27 cellular contexts compared by ENCODE assay signal in the genomic region with DNA sequence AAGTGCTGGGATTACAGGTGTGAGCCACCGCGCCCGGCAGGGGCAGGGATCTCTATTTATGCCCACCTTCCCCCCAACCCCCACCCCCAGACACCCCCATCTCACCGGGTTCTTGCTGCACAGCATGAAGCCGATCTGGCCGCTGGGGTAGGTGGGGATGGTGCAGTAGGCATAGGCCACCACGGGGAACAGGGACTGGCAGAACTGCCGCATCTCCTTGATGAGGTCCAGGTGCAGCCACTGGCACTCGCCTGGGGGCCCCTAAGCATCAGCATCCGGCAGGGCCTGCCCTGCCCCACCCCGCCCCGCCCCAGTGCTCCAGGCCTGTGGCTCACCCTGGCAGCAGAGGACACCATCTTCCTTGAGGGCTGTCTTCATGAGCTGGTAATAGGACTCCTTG.
"Had no signal": no experiment of that assay in that cellular context is flagged by ENCODE, and none has a peak within 500 bp of the region (broad histone marks: within the 10 kb centered on the region; RNA-seq: fewer than 3 reads in every experiment).

No MANE protein-coding gene starts in this region.

- H3K27ac ChIP-seq: brain microvascular endothelial cell, colonic mucosa, epithelial cell of prostate, esophagus squamous epithelium, gastroesophageal sphincter, heart right ventricle, WERI-Rb-1 had no signal

- DNase-seq: activated B cell treated with CpG ODN at 0.5 μM for 24 hours; activated CD4-positive, alpha-beta T cell treated with anti-CD3 and anti-CD28 coated beads for 48 hours; activated CD4-positive, alpha-beta T cell treated with anti-CD3 and anti-CD28 coated beads, Interleukin-2, amount 50 U/mL, for 1 hour; activated CD4-positive, alpha-beta T cell treated with anti-CD3 and anti-CD28 coated beads, Interleukin-2, amount 50 U/mL, for 48 hours; activated CD8-positive, alpha-beta memory T cell treated with anti-CD3 and anti-CD28 coated beads for 24 hours; activated CD8-positive, alpha-beta T cell treated with anti-CD3 and anti-CD28 coated beads for 36 hours; activated effector memory CD4-positive, alpha-beta T cell treated with Interleukin-2 at 50 U/mL for 16 hours; activated gamma-delta T cell treated with Interleukin-2 at 50 U/mL for 16 hours; activated naive CD4-positive, alpha-beta T cell treated with anti-CD3 and anti-CD28 coated beads, Interleukin-2, amount 50 U/mL, for 16 hours; activated naive CD4-positive, alpha-beta T cell treated with Interleukin-2 at 50 U/mL for 16 hours; activated T-cell treated with anti-CD3 and anti-CD28 coated beads, Interleukin-2, amount 50 U/mL, for 4 hours; amniotic stem cell; anterior cingulate cortex; brain microvascular endothelial cell; colonic mucosa; effector CD8-positive, alpha-beta T cell; esophagus squamous epithelium; foreskin melanocyte; heart right ventricle; T-helper 1 cell; T-helper 17 cell; T1000; WERI-Rb-1 had no signal

- ATAC-seq: activated CD4-positive, CD25-positive, alpha-beta regulatory T cell treated with anti-CD3 and anti-CD28 coated beads, Interleukin-2, amount 50 U/mL, for 24 hours; activated CD8-positive, alpha-beta T cell treated with anti-CD3 and anti-CD28 coated beads for 36 hours; activated T-cell treated with anti-CD3 and anti-CD28 coated beads, Interleukin-2, amount 50 U/mL, for 4 hours; activated T-helper 17 cell treated with anti-CD3 and anti-CD28 coated beads, Interleukin-2, amount 50 U/mL, for 72 hours; gastroesophageal sphincter; heart right ventricle; T-helper 17 cell had no signal
